Comparison of ENCODE assay signal across 18 cellular contexts in genomic region chr10:76070861-76071260, GRCh38.
"Had no signal": no experiment of that assay in that cellular context is flagged by ENCODE, and none has a peak within 500 bp of the region (broad histone marks: within the 10 kb centered on the region; RNA-seq: fewer than 3 reads in every experiment).

No MANE protein-coding gene starts in this region.

- H3K9me3 Mint-ChIP-seq: activated naive CD4-positive, alpha-beta T cell treated with anti-CD3 and anti-CD28 coated beads for 36 hours; natural killer cell treated with Interleukin-12 subunit alpha and Interleukin-12 subunit beta and Interleukin-15 and Interleukin-18, amount 100 ng/mL, for 72 hours had no signal

- H3K27me3 Mint-ChIP-seq: activated CD4-positive, alpha-beta T cell treated with anti-CD3 and anti-CD28 coated beads for 36 hours had no signal

- H3K4me1 Mint-ChIP-seq: activated CD4-positive, alpha-beta T cell treated with anti-CD3 and anti-CD28 coated beads for 36 hours had no signal

- H3K4me3 Mint-ChIP-seq: activated CD4-positive, alpha-beta T cell treated with anti-CD3 and anti-CD28 coated beads for 36 hours; activated naive CD4-positive, alpha-beta T cell treated with anti-CD3 and anti-CD28 coated beads for 36 hours; natural killer cell treated with Interleukin-12 subunit alpha and Interleukin-12 subunit beta and Interleukin-15 and Interleukin-18, amount 100 ng/mL, for 72 hours had no signal

- H3K27ac ChIP-seq: body of pancreas, cardiac muscle cell, left ventricle myocardium inferior, thyroid gland had no signal

- H3K27ac Mint-ChIP-seq: activated CD4-positive, alpha-beta T cell treated with anti-CD3 and anti-CD28 coated beads for 36 hours; activated naive CD4-positive, alpha-beta T cell treated with anti-CD3 and anti-CD28 coated beads for 36 hours; natural killer cell treated with Interleukin-12 subunit alpha and Interleukin-12 subunit beta and Interleukin-15 and Interleukin-18, amount 100 ng/mL, for 72 hours had no signal

- DNase-seq: activated CD4-positive, alpha-beta T cell treated with anti-CD3 and anti-CD28 coated beads for 36 hours; activated CD4-positive, alpha-beta T cell treated with anti-CD3 and anti-CD28 coated beads, Interleukin-2, amount 50 U/mL, for 4 hours; activated naive CD4-positive, alpha-beta T cell treated with anti-CD3 and anti-CD28 coated beads for 36 hours; activated T-cell treated with anti-CD3 and anti-CD28 coated beads, Interleukin-2, amount 50 U/mL, for 48 hours; body of pancreas; effector CD4-positive, alpha-beta T cell; foreskin fibroblast; hippocampal formation; left ventricle myocardium inferior; nucleus accumbens; posterior cingulate gyrus; retina; stimulated activated CD4-positive, alpha-beta T cell treated with anti-CD3 and anti-CD28 coated beads, Interleukin-4, amount 100 ng/mL, for 1 hour; stimulated activated naive CD4-positive, alpha-beta T cell treated with Interleukin-2 at 50 U/mL for 16 hours; T-helper 1 cell; thyroid gland had no signal

- H3K36me3 ChIP-seq: cardiac muscle cell, left ventricle myocardium inferior, thyroid gland had no signal

- ATAC-seq: activated CD4-positive, alpha-beta T cell treated with anti-CD3 and anti-CD28 coated beads for 36 hours; body of pancreas; natural killer cell treated with Interleukin-12 subunit alpha and Interleukin-12 subunit beta and Interleukin-15 and Interleukin-18, amount 100 ng/mL, for 72 hours had no signal

- H3K4me3 ChIP-seq: body of pancreas, cardiac muscle cell, left ventricle myocardium inferior, thyroid gland had no signal

- H3K27me3 ChIP-seq: body of pancreas, cardiac muscle cell, thyroid gland had no signal

- H3K9me3 ChIP-seq: body of pancreas, left ventricle myocardium inferior, thyroid gland had no signal

- H3K4me1 ChIP-seq: body of pancreas, left ventricle myocardium inferior, thyroid gland had no signal

- H3K36me3 Mint-ChIP-seq: natural killer cell treated with Interleukin-12 subunit alpha and Interleukin-12 subunit beta and Interleukin-15 and Interleukin-18, amount 100 ng/mL, for 72 hours had no signal
